24 cellular contexts compared by ENCODE assay signal in the genomic region with DNA sequence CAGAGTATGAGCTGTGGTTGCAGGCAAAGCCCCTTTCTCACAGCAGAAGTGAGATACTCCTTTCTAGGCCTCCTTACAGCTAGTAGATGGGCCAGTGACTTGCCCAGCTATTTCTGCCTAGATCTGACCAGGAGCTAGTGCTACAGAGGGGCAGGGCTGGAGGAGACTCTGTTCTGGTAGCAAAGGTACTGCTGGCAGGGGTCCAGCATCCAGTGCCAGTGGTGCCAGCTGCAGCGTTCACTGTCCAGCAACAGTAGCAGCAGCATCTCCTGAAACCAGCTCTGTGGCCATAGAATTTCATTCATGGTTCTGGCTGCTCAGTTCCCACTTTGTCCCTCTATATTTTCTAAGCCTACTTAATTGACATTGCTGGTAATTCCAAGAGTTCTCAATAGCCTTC.
DNase-seq lines count a peak whose midpoint lies in the region; ATAC-seq and TF ChIP-seq lines count a peak whose summit lies in the region.
"Had no signal": no experiment of that assay in that cellular context is flagged by ENCODE, and none has a peak within 500 bp of the region (broad histone marks: within the 10 kb centered on the region; RNA-seq: fewer than 3 reads in every experiment).

No MANE protein-coding gene starts in this region.

- H3K27ac Mint-ChIP-seq in WTC11, result no peak overlapping the region
- H3K27ac Mint-ChIP-seq in activated CD8-positive, alpha-beta T cell treated with anti-CD3 and anti-CD28 coated beads, Interleukin-2, amount 10 ng/mL, durations not matched to agents 7 days and 5 days, result no peak overlapping the region
- H3K27ac Mint-ChIP-seq: activated CD4-positive, alpha-beta T cell treated with anti-CD3 and anti-CD28 coated beads for 36 hours; activated naive CD4-positive, alpha-beta T cell treated with anti-CD3 and anti-CD28 coated beads, Interleukin-2, amount 10 ng/mL, durations not matched to agents 7 days and 5 days; immature natural killer cell had no signal

- H3K9ac ChIP-seq in rectal smooth muscle tissue (ENCODE audit: low read length), result no peak overlapping the region

- no peaks in the 10 kb centered on the region for H3K4me1 ChIP-seq in rectal smooth muscle tissue (ENCODE audit: control insufficient read depth, insufficient read depth, low read length)

- H3K36me3 Mint-ChIP-seq in WTC11, result no peaks in the 10 kb centered on the region
- no peaks in the 10 kb centered on the region for H3K36me3 Mint-ChIP-seq in activated CD8-positive, alpha-beta T cell treated with anti-CD3 and anti-CD28 coated beads, Interleukin-2, amount 10 ng/mL, durations not matched to agents 7 days and 5 days (ENCODE audit: low read depth)
- H3K36me3 Mint-ChIP-seq: activated naive CD4-positive, alpha-beta T cell treated with anti-CD3 and anti-CD28 coated beads, Interleukin-2, amount 10 ng/mL, durations not matched to agents 7 days and 5 days had no signal

- POLR2A ChIA-PET in WTC11 (lab: Charles Lee), result no interaction called here
- POLR2A ChIA-PET in activated CD8-positive, alpha-beta T cell treated with anti-CD3 and anti-CD28 coated beads, Interleukin-2, amount 10 ng/mL, durations not matched to agents 7 days and 5 days (lab: Charles Lee), result no interaction called here

- intact Hi-C loops in left colon (cut with DNase I, micrococcal nuclease), result no loop called here

- peak; percentile 9 for DNase-seq in NCI-H1105 (lab: John Stamatoyannopoulos, UW)
- DNase-seq in left colon, result peak in 1 of 2 donors; percentile 59
- DNase-seq in stimulated activated CD4-positive, alpha-beta T cell treated with anti-CD3 and anti-CD28 coated beads, Interleukin-2, amount 100 ng/mL, for 24 hours, result no peak
- no peak for DNase-seq in WTC11 (ENCODE audit: low spot score)
- DNase-seq in activated CD8-positive, alpha-beta T cell treated with anti-CD3 and anti-CD28 coated beads, Interleukin-2, amount 10 ng/mL, durations not matched to agents 7 days and 5 days, result no peak
- DNase-seq: activated CD4-positive, alpha-beta T cell treated with anti-CD3 and anti-CD28 coated beads for 36 hours; activated naive CD4-positive, alpha-beta T cell treated with anti-CD3 and anti-CD28 coated beads, Interleukin-2, amount 10 ng/mL, durations not matched to agents 7 days and 5 days; activated T-cell treated with anti-CD3 and anti-CD28 coated beads, Interleukin-2, amount 50 U/mL, for 48 hours; CD4-positive, CD25-positive, alpha-beta regulatory T cell; central memory CD4-positive, alpha-beta T cell; dorsolateral prefrontal cortex; immature natural killer cell; KBM-7; NCI-H187 treated with DMSO at 0.1 percent for 48 hours; NCI-H345; NCI-H82; OCI-M1; SIG-M5; stimulated activated CD4-positive, alpha-beta T cell treated with anti-CD3 and anti-CD28 coated beads, Interleukin-15, amount 100 ng/mL, for 24 hours; stimulated activated CD8-positive, alpha-beta memory T cell treated with anti-CD3 and anti-CD28 coated beads, Interleukin-4, amount 100 ng/mL, for 48 hours; T-helper 1 cell had no signal

- H3K27me3 Mint-ChIP-seq in WTC11 (ENCODE audit: low read depth), result no peaks in the 10 kb centered on the region
- no peaks in the 10 kb centered on the region for H3K27me3 Mint-ChIP-seq in activated CD8-positive, alpha-beta T cell treated with anti-CD3 and anti-CD28 coated beads, Interleukin-2, amount 10 ng/mL, durations not matched to agents 7 days and 5 days (ENCODE audit: low read depth)
- H3K27me3 Mint-ChIP-seq: activated CD4-positive, alpha-beta T cell treated with anti-CD3 and anti-CD28 coated beads for 36 hours; activated naive CD4-positive, alpha-beta T cell treated with anti-CD3 and anti-CD28 coated beads, Interleukin-2, amount 10 ng/mL, durations not matched to agents 7 days and 5 days; CD4-positive, CD25-positive, alpha-beta regulatory T cell had no signal

- no peaks in the 10 kb centered on the region for H3K4me1 Mint-ChIP-seq in WTC11
- no peaks in the 10 kb centered on the region for H3K4me1 Mint-ChIP-seq in activated CD8-positive, alpha-beta T cell treated with anti-CD3 and anti-CD28 coated beads, Interleukin-2, amount 10 ng/mL, durations not matched to agents 7 days and 5 days (ENCODE audit: low read depth)
- H3K4me1 Mint-ChIP-seq: activated naive CD4-positive, alpha-beta T cell treated with anti-CD3 and anti-CD28 coated beads, Interleukin-2, amount 10 ng/mL, durations not matched to agents 7 days and 5 days had no signal

- no peak for TF ChIP-seq CTCF in WTC11 (IDR thresholded peaks at IDR 0.05)

- ATAC-seq in SK-N-SH treated with all-trans-retinoic acid at 6 μM for 48 hours (no peak), left colon (peak; percentile 64), GM18909 (IDR thresholded peaks at IDR 0.05; ENCODE audit: poor library complexity, unreplicated experiment) (no peak), WTC11 (no peak)
- no peak for ATAC-seq in activated CD8-positive, alpha-beta T cell treated with anti-CD3 and anti-CD28 coated beads, Interleukin-2, amount 10 ng/mL, durations not matched to agents 7 days and 5 days
- ATAC-seq: activated CD4-positive, alpha-beta T cell treated with anti-CD3 and anti-CD28 coated beads for 36 hours had no signal

- no peak overlapping the region for H3K4me3 Mint-ChIP-seq in WTC11
- H3K4me3 Mint-ChIP-seq in activated CD8-positive, alpha-beta T cell treated with anti-CD3 and anti-CD28 coated beads, Interleukin-2, amount 10 ng/mL, durations not matched to agents 7 days and 5 days, result no peak overlapping the region
- H3K4me3 Mint-ChIP-seq: activated CD4-positive, alpha-beta T cell treated with anti-CD3 and anti-CD28 coated beads for 36 hours; activated naive CD4-positive, alpha-beta T cell treated with anti-CD3 and anti-CD28 coated beads, Interleukin-2, amount 10 ng/mL, durations not matched to agents 7 days and 5 days; CD4-positive, CD25-positive, alpha-beta regulatory T cell; immature natural killer cell had no signal

- no peaks in the 10 kb centered on the region for H3K36me3 ChIP-seq in rectal smooth muscle tissue (ENCODE audit: control insufficient read depth, insufficient read depth, low read length)

- H3K27ac ChIP-seq in rectal smooth muscle tissue (ENCODE audit: low read depth, low read length), result peak overlapping the region; percentile 15
- H3K27ac ChIP-seq: dorsolateral prefrontal cortex had no signal

- H3K27me3 ChIP-seq in rectal smooth muscle tissue (ENCODE audit: control insufficient read depth, insufficient read depth, low read length), result no peaks in the 10 kb centered on the region
- H3K27me3 ChIP-seq: dorsolateral prefrontal cortex had no signal

- H3K4me3 ChIP-seq in rectal smooth muscle tissue (ENCODE audit: low read length), result no peak overlapping the region
- H3K4me3 ChIP-seq: dorsolateral prefrontal cortex had no signal

- CTCF ChIA-PET in WTC11 (lab: Charles Lee), result interaction anchor here (0.9 kb wide), 1 partner anchor 135 kb away, joined by 4 read pairs; no protein-coding TSS in a partner anchor
- CTCF ChIA-PET in activated CD8-positive, alpha-beta T cell treated with anti-CD3 and anti-CD28 coated beads, Interleukin-2, amount 10 ng/mL, durations not matched to agents 7 days and 5 days (lab: Charles Lee), result no interaction called here

- H3K9me3 Mint-ChIP-seq in WTC11, result no peaks in the 10 kb centered on the region
- H3K9me3 Mint-ChIP-seq in activated CD8-positive, alpha-beta T cell treated with anti-CD3 and anti-CD28 coated beads, Interleukin-2, amount 10 ng/mL, durations not matched to agents 7 days and 5 days (ENCODE audit: insufficient read depth), result no peaks in the 10 kb centered on the region
- H3K9me3 Mint-ChIP-seq: activated naive CD4-positive, alpha-beta T cell treated with anti-CD3 and anti-CD28 coated beads, Interleukin-2, amount 10 ng/mL, durations not matched to agents 7 days and 5 days; immature natural killer cell had no signal

TF ChIP-seq in SK-N-SH treated with all-trans-retinoic acid at 6 μM for 48 hours, 23 proteins besides CTCF, POLR2A, EP300 and RAD21 (continues in another document):
- TF ChIP-seq ZNF70 (CRISPR knock-in tag; IDR thresholded peaks at IDR 0.05), result 0 out of 2 replicates have a peak, but pooled peaks have one; percentile 7
- no peak for TF ChIP-seq GLIS3 (CRISPR knock-in tag; IDR thresholded peaks at IDR 0.05)
- TF ChIP-seq ZC3H10 (CRISPR knock-in tag; IDR thresholded peaks at IDR 0.05), result no peak
- TF ChIP-seq, protein P1, sequence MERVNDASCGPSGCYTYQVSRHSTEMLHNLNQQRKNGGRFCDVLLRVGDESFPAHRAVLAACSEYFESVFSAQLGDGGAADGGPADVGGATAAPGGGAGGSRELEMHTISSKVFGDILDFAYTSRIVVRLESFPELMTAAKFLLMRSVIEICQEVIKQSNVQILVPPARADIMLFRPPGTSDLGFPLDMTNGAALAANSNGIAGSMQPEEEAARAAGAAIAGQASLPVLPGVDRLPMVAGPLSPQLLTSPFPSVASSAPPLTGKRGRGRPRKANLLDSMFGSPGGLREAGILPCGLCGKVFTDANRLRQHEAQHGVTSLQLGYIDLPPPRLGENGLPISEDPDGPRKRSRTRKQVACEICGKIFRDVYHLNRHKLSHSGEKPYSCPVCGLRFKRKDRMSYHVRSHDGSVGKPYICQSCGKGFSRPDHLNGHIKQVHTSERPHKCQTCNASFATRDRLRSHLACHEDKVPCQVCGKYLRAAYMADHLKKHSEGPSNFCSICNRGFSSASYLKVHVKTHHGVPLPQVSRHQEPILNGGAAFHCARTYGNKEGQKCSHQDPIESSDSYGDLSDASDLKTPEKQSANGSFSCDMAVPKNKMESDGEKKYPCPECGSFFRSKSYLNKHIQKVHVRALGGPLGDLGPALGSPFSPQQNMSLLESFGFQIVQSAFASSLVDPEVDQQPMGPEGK (CRISPR knock-in tag; IDR thresholded peaks at IDR 0.05; ENCODE audit: borderline replicate concordance), result no peak

TF ChIP-seq in WTC11, 78 proteins besides CTCF, POLR2A, EP300 and RAD21 (continues in another document):
- TF ChIP-seq, protein P2, sequence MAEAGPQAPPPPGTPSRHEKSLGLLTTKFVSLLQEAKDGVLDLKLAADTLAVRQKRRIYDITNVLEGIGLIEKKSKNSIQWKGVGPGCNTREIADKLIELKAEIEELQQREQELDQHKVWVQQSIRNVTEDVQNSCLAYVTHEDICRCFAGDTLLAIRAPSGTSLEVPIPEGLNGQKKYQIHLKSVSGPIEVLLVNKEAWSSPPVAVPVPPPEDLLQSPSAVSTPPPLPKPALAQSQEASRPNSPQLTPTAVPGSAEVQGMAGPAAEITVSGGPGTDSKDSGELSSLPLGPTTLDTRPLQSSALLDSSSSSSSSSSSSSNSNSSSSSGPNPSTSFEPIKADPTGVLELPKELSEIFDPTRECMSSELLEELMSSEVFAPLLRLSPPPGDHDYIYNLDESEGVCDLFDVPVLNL (CRISPR knock-in tag; IDR thresholded peaks at IDR 0.05; ENCODE audit: borderline replicate concordance, low read depth), result no peak
